1 cellular context compared by ENCODE assay signal in genomic region chr20:33732166-33732970, GRCh38.
TF ChIP-seq lines count a peak whose summit lies in the region.

No MANE protein-coding gene starts in this region.

TF ChIP-seq in HepG2, 621 proteins besides CTCF, POLR2A, EP300 and RAD21 (continued from another document and continues in another):
- TF ChIP-seq ELK4 (CRISPR knock-in tag; IDR thresholded peaks at IDR 0.05; ENCODE audit: borderline replicate concordance) = no peak
- peak; percentile 89; the same call in 1 of the 2 replicates for TF ChIP-seq DZIP1 (CRISPR knock-in tag; IDR thresholded peaks at IDR 0.05)
- TF ChIP-seq RBAK (CRISPR knock-in tag; IDR thresholded peaks at IDR 0.05) = no peak
- peak; percentile 97 for TF ChIP-seq YEATS4 (CRISPR knock-in tag; IDR thresholded peaks at IDR 0.05; ENCODE audit: borderline replicate concordance)
- TF ChIP-seq HDAC1 (CRISPR knock-in tag; IDR thresholded peaks at IDR 0.05) = peak; percentile 72; the same call in 1 of the 2 replicates
- peak; percentile 88 for TF ChIP-seq ARID2 (CRISPR knock-in tag; IDR thresholded peaks at IDR 0.05; ENCODE audit: borderline replicate concordance)
- TF ChIP-seq CCDC6 (CRISPR knock-in tag; IDR thresholded peaks at IDR 0.05) = peak; percentile 64
- TF ChIP-seq NR0B2 (CRISPR knock-in tag; IDR thresholded peaks at IDR 0.05) = peak; percentile 89
- TF ChIP-seq RNF2 (conservative IDR thresholded peaks at IDR 0.05; ENCODE audit: low read depth) = peak; percentile 89; the same call in 1 of the 2 replicates
- TF ChIP-seq KAT7 (CRISPR knock-in tag; IDR thresholded peaks at IDR 0.05; ENCODE audit: borderline replicate concordance) = peak; percentile 86; the same call in 1 of the 2 replicates
- TF ChIP-seq RELA (CRISPR knock-in tag; IDR thresholded peaks at IDR 0.05) = no peak; the same call in none of the 2 replicates
- no peak for TF ChIP-seq ZNF577 (CRISPR knock-in tag; IDR thresholded peaks at IDR 0.05; ENCODE audit: borderline replicate concordance, low read depth)
- TF ChIP-seq SRF (IDR thresholded peaks at IDR 0.05; ENCODE audit: low read depth, low read length) = peak; percentile 64; the same call in 1 of the 2 replicates
- no peak for TF ChIP-seq NONO (IDR thresholded peaks at IDR 0.05)
- peak; percentile 84 for TF ChIP-seq NONO (CRISPR knock-in tag; conservative IDR thresholded peaks at IDR 0.05)
- TF ChIP-seq ZNF232 (CRISPR knock-in tag; IDR thresholded peaks at IDR 0.05; ENCODE audit: borderline replicate concordance) = no peak
- TF ChIP-seq MIER2 (CRISPR knock-in tag; IDR thresholded peaks at IDR 0.05) = peak; percentile 9; the same call in 1 of the 2 replicates
- peak; percentile 56 for TF ChIP-seq DBP (CRISPR knock-in tag; IDR thresholded peaks at IDR 0.05; ENCODE audit: not compliant biosample characterization)
- TF ChIP-seq IRX3 (CRISPR knock-in tag; IDR thresholded peaks at IDR 0.05; ENCODE audit: borderline replicate concordance, low read depth) = peak; percentile 96
- peak; percentile 92 for TF ChIP-seq ZNF574 (CRISPR knock-in tag; IDR thresholded peaks at IDR 0.05)
- TF ChIP-seq ZNF615 (CRISPR knock-in tag; IDR thresholded peaks at IDR 0.05; ENCODE audit: borderline replicate concordance) = no peak
- no peak for TF ChIP-seq SMARCC2 (IDR thresholded peaks at IDR 0.05)
- TF ChIP-seq ZMAT3 (CRISPR knock-in tag; conservative IDR thresholded peaks at IDR 0.05) = peak; percentile 87; the same call in 1 of the 2 replicates
- 0 out of 2 replicates have a peak, but pooled peaks have one; percentile 6 for TF ChIP-seq ZNF652 (CRISPR knock-in tag; IDR thresholded peaks at IDR 0.05; ENCODE audit: borderline replicate concordance, low read depth)
- no peak for TF ChIP-seq ZNF605 (CRISPR knock-in tag; IDR thresholded peaks at IDR 0.05)
- peak; percentile 57; the same call in 1 of the 2 replicates for TF ChIP-seq HOXA9 (CRISPR knock-in tag; IDR thresholded peaks at IDR 0.05; ENCODE audit: borderline replicate concordance)
- TF ChIP-seq IKZF5 (CRISPR knock-in tag; IDR thresholded peaks at IDR 0.05) = peak; percentile 73
- TF ChIP-seq RFX3 (CRISPR knock-in tag; IDR thresholded peaks at IDR 0.05) = no peak; the same call in 1 of the 2 replicates
- TF ChIP-seq ZNF83 (CRISPR knock-in tag; IDR thresholded peaks at IDR 0.05; ENCODE audit: borderline replicate concordance) = peak; percentile 19; the same call in 1 of the 2 replicates
- TF ChIP-seq ZNF432 (CRISPR knock-in tag; IDR thresholded peaks at IDR 0.05; ENCODE audit: borderline replicate concordance) = no peak
- peak; percentile 82; the same call in 1 of the 2 replicates for TF ChIP-seq SIN3A (IDR thresholded peaks at IDR 0.05; ENCODE audit: borderline replicate concordance, low read depth, low read length)
- TF ChIP-seq ZNF567 (CRISPR knock-in tag; IDR thresholded peaks at IDR 0.05; ENCODE audit: borderline replicate concordance) = peak; percentile 76; the same call in 1 of the 2 replicates
- peak; percentile 5; the same call in 1 of the 2 replicates for TF ChIP-seq RXRA (CRISPR knock-in tag; IDR thresholded peaks at IDR 0.05)
- peak; percentile 88 for TF ChIP-seq YY1 (IDR thresholded peaks at IDR 0.05; ENCODE audit: insufficient read depth, insufficient replicate concordance, low read depth, low read length)
- no peak; the same call in none of the 2 replicates for TF ChIP-seq KAT8 (CRISPR knock-in tag; IDR thresholded peaks at IDR 0.05)
- peak; percentile 86 for TF ChIP-seq HNRNPK (IDR thresholded peaks at IDR 0.05; ENCODE audit: low read depth, low read length, poor library complexity, severe bottlenecking)
- no peak for TF ChIP-seq GTF2F1 (IDR thresholded peaks at IDR 0.05; ENCODE audit: low read length)
- peak; percentile 35; the same call in 1 of the 2 replicates for TF ChIP-seq SOX13 (IDR thresholded peaks at IDR 0.05)
- TF ChIP-seq SOX13 (CRISPR knock-in tag; conservative IDR thresholded peaks at IDR 0.05 in 1 of 2, IDR thresholded peaks at IDR 0.05 in 1 of 2) = peak; percentile 61 to 83; a peak in 2 of 4 replicates
- peak; percentile 91; the same call in 1 of the 2 replicates for TF ChIP-seq TMF1 (CRISPR knock-in tag; IDR thresholded peaks at IDR 0.05; ENCODE audit: low read depth)
- TF ChIP-seq KDM6A (CRISPR knock-in tag; IDR thresholded peaks at IDR 0.05; ENCODE audit: low read depth) = no peak
- TF ChIP-seq ZNF263 (CRISPR knock-in tag; IDR thresholded peaks at IDR 0.05) = peak; percentile 15; the same call in 1 of the 2 replicates
- TF ChIP-seq ZNF230 (CRISPR knock-in tag; IDR thresholded peaks at IDR 0.05) = peak; percentile 22; the same call in 1 of the 2 replicates
- peak; percentile 49; the same call in 1 of the 2 replicates for TF ChIP-seq SKIL (CRISPR knock-in tag; IDR thresholded peaks at IDR 0.05; ENCODE audit: borderline replicate concordance)
- peak; percentile 83 for TF ChIP-seq GABPB1 (CRISPR knock-in tag; IDR thresholded peaks at IDR 0.05)
- peak; percentile 71 for TF ChIP-seq MYPOP (CRISPR knock-in tag; IDR thresholded peaks at IDR 0.05)
- TF ChIP-seq ZFYVE20 (CRISPR knock-in tag; IDR thresholded peaks at IDR 0.05; ENCODE audit: borderline replicate concordance, low read depth) = peak; percentile 80
- peak; percentile 96 for TF ChIP-seq ZNF329 (CRISPR knock-in tag; IDR thresholded peaks at IDR 0.05; ENCODE audit: low read depth)
- TF ChIP-seq CREB1 (IDR thresholded peaks at IDR 0.05) = no peak
- TF ChIP-seq CREB1 (CRISPR knock-in tag; IDR thresholded peaks at IDR 0.05) = no peak
- TF ChIP-seq HES4 (CRISPR knock-in tag; IDR thresholded peaks at IDR 0.05; ENCODE audit: borderline replicate concordance) = peak; percentile 79
- TF ChIP-seq E2F5 (CRISPR knock-in tag; conservative IDR thresholded peaks at IDR 0.05) = peak; percentile 85; the same call in 1 of the 2 replicates
- TF ChIP-seq NRL (CRISPR knock-in tag; IDR thresholded peaks at IDR 0.05; ENCODE audit: borderline replicate concordance) = peak; percentile 98
- peak; percentile 25; the same call in 1 of the 2 replicates for TF ChIP-seq ZBTB44 (CRISPR knock-in tag; IDR thresholded peaks at IDR 0.05)
- TF ChIP-seq ATF7-NPFF (CRISPR knock-in tag; IDR thresholded peaks at IDR 0.05; ENCODE audit: low read depth) = peak; percentile 96
- TF ChIP-seq CBFB (CRISPR knock-in tag; IDR thresholded peaks at IDR 0.05) = peak; percentile 91
